ENCODE assay signal across 28 cellular contexts in genomic region chr18:71815305-71815704, GRCh38.
"Had no signal": no experiment of that assay in that cellular context is flagged by ENCODE, and none has a peak within 500 bp of the region (broad histone marks: within the 10 kb centered on the region; RNA-seq: fewer than 3 reads in every experiment).

No MANE protein-coding gene starts in this region.

- ATAC-seq: natural killer cell; psoas muscle; right cardiac atrium; sciatic nerve; stimulated activated memory B cell treated with anti-CD40 and anti-IgM and Interleukin-4, amounts not matched to agents 10 μg/mL and 1 μg/mL and 100 μg/mL, for 72 hours; stimulated activated naive CD8-positive, alpha-beta T cell treated with anti-CD3 and anti-CD28 coated beads, Interleukin-15, amount 100 ng/mL, for 72 hours; stimulated activated naive CD8-positive, alpha-beta T cell treated with anti-CD3 and anti-CD28 coated beads, Interleukin-15, Interleukin-2, amounts not matched to agents 100 U/mL and 50 U/mL, for 24 hours; upper lobe of right lung had no signal

- H2AFZ ChIP-seq: neural progenitor cell, parathyroid adenoma had no signal

- H3K36me3 ChIP-seq: neural progenitor cell, ovary, spleen, suprapubic skin, tibial artery, transverse colon, upper lobe of right lung, uterus had no signal

- DNase-seq: natural killer cell; occipital lobe; ovary; posterior cingulate gyrus; psoas muscle; right cardiac atrium; spleen; stimulated activated CD4-positive, alpha-beta T cell treated with anti-CD3 and anti-CD28 coated beads, Interleukin-12 subunit alpha, Interleukin-12 subunit beta, amount 100 ng/mL, for 4 hours; stimulated activated CD4-positive, alpha-beta T cell treated with anti-CD3 and anti-CD28 coated beads, Interleukin-1b, Interleukin-23, amount 100 ng/mL, for 48 hours; stimulated activated CD4-positive, alpha-beta T cell treated with anti-CD3 and anti-CD28 coated beads, Interleukin-4, amount 100 ng/mL, for 1 hour; stimulated activated CD4-positive, alpha-beta T cell treated with anti-CD3 and anti-CD28 coated beads, Interleukin-4, amount 100 ng/mL, for 4 hours; stimulated activated CD8-positive, alpha-beta memory T cell treated with anti-CD3 and anti-CD28 coated beads, Interleukin-4, amount 100 ng/mL, for 48 hours; stimulated activated naive CD4-positive, alpha-beta T cell; stimulated activated naive CD8-positive, alpha-beta T cell treated with anti-CD3 and anti-CD28 coated beads, Interleukin-15, amount 100 ng/mL, for 72 hours; stimulated activated naive CD8-positive, alpha-beta T cell treated with anti-CD3 and anti-CD28 coated beads, Interleukin-15, Interleukin-2, amounts not matched to agents 100 U/mL and 50 U/mL, for 24 hours; substantia nigra; testis; tibial artery; transverse colon; upper lobe of right lung; uterus had no signal

- H3K4me3 ChIP-seq: neural progenitor cell, ovary, psoas muscle, skin epidermis, smooth muscle cell, spleen, suprapubic skin, testis, tibial artery, transverse colon, upper lobe of right lung, uterus had no signal

- H3K27ac ChIP-seq: neural progenitor cell, ovary, parathyroid adenoma, psoas muscle, skin epidermis, spleen, suprapubic skin, testis, tibial artery, transverse colon, upper lobe of right lung, uterus had no signal

- H3K4me2 ChIP-seq: neural progenitor cell, smooth muscle cell had no signal

- H3K9me3 ChIP-seq: ovary, psoas muscle, suprapubic skin, testis, tibial artery, transverse colon, upper lobe of right lung, uterus had no signal

- H3K4me1 ChIP-seq: neural progenitor cell, parathyroid adenoma, psoas muscle, spleen, suprapubic skin, testis, tibial artery, transverse colon, upper lobe of right lung, uterus had no signal

- H3K9ac ChIP-seq: neural progenitor cell, parathyroid adenoma had no signal

- H3K79me2 ChIP-seq: parathyroid adenoma had no signal

- H3K27me3 ChIP-seq: neural progenitor cell, ovary, spleen, suprapubic skin, testis, tibial artery, transverse colon, upper lobe of right lung, uterus had no signal
